In genomic region chr2:1162246-1162645, GRCh38 we compare ENCODE assay signal across 16 cellular contexts.
DNase-seq lines count a peak whose midpoint lies in the region; ATAC-seq and TF ChIP-seq lines count a peak whose summit lies in the region.
"Had no signal": no experiment of that assay in that cellular context is flagged by ENCODE, and none has a peak within 500 bp of the region (broad histone marks: within the 10 kb centered on the region; RNA-seq: fewer than 3 reads in every experiment).

No MANE protein-coding gene starts in this region.

- H3K36me3 ChIP-seq in heart right ventricle (no peaks in the 10 kb centered on the region), mesenchymal stem cell (ENCODE audit: control insufficient read depth in 1 of 2, insufficient read depth in 2 of 2, low read depth in 1 of 2, low read length in 2 of 2) (no peaks in the 10 kb centered on the region), upper lobe of left lung (no peaks in the 10 kb centered on the region)
- H3K36me3 ChIP-seq: neural progenitor cell had no signal

- intact Hi-C loops in heart right ventricle (cut with DNase I) = no loop called here
- intact Hi-C loops in Right ventricle myocardium superior (cut with DNase I) = no loop called here
- intact Hi-C loops in activated CD4-positive, alpha-beta memory T cell treated with anti-CD3 and anti-CD28 coated beads for 36 hours (cut with micrococcal nuclease) = no loop called here

- H3K27me3 ChIP-seq in heart right ventricle (no peaks in the 10 kb centered on the region), mesenchymal stem cell (ENCODE audit: control insufficient read depth in 1 of 2, insufficient read depth in 1 of 2, low read length in 2 of 2) (no peaks in the 10 kb centered on the region), upper lobe of left lung (no peaks in the 10 kb centered on the region)
- H3K27me3 ChIP-seq: neural progenitor cell had no signal

- no peak overlapping the region for H2AFZ ChIP-seq in mesenchymal stem cell (ENCODE audit: low read depth, low read length)
- H2AFZ ChIP-seq: neural progenitor cell had no signal

- peaks cover 0 to 5% (median 0%) of the 10 kb centered on the region in 9 donors for H3K4me1 ChIP-seq in heart right ventricle
- H3K4me1 ChIP-seq in mesenchymal stem cell (ENCODE audit: control insufficient read depth, insufficient read depth, low read depth, low read length) = peaks cover 4% of the 10 kb centered on the region
- peaks cover 0 to 6% (median 0%) of the 10 kb centered on the region in 4 donors for H3K4me1 ChIP-seq in upper lobe of left lung
- H3K4me1 ChIP-seq: neural progenitor cell had no signal

- peak overlapping the region; percentile 90 for H3K27ac Mint-ChIP-seq in activated CD4-positive, alpha-beta memory T cell treated with anti-CD3 and anti-CD28 coated beads for 36 hours

- H3K79me1 ChIP-seq in mesenchymal stem cell (replicated peaks; ENCODE audit: low read length, poor library complexity, severe bottlenecking) = no peaks in the 10 kb centered on the region

- H2AK5ac ChIP-seq in mesenchymal stem cell (ENCODE audit: low read length, severe bottlenecking) = no peak overlapping the region

- CTCF ChIA-PET in activated CD4-positive, alpha-beta memory T cell treated with anti-CD3 and anti-CD28 coated beads for 36 hours (lab: Charles Lee) = no interaction called here

- TF ChIP-seq POLR2A in upper lobe of left lung (IDR thresholded peaks at IDR 0.05) = no peak

- no peak overlapping the region for H4K91ac ChIP-seq in mesenchymal stem cell (ENCODE audit: low read length)

- H3K9me3 ChIP-seq in heart right ventricle (peaks cover 0 to 19% (median 0%) of the 10 kb centered on the region in 11 donors), mesenchymal stem cell (ENCODE audit: control insufficient read depth, low read length) (no peaks in the 10 kb centered on the region), upper lobe of left lung (peaks cover 0 to 7% (median 3%) of the 10 kb centered on the region in 4 donors)

- 86 to 90% methylated on average over 8 of the region's 8 CpGs for WGBS in heart right ventricle, 2 donors
- WGBS in mesenchymal stem cell = 88% methylated on average over 8 of the region's 8 CpGs
- 87 to 90% methylated on average over 8 of the region's 8 CpGs for WGBS in upper lobe of left lung, 2 donors

- ATAC-seq in heart right ventricle = no peak
- no peak for ATAC-seq in Right ventricle myocardium superior (ENCODE audit: poor library complexity)
- ATAC-seq in upper lobe of left lung (ENCODE audit: low FRiP score in 2 of 2) = no peak
- no peak for ATAC-seq in GM21576 (IDR thresholded peaks at IDR 0.05; ENCODE audit: unreplicated experiment)
- no peak for ATAC-seq in GM18511 (IDR thresholded peaks at IDR 0.05; ENCODE audit: unreplicated experiment)

- H2BK120ac ChIP-seq in mesenchymal stem cell (ENCODE audit: low read depth, low read length) = no peak overlapping the region

- peaks cover 12% of the 10 kb centered on the region for H3K36me3 Mint-ChIP-seq in activated CD4-positive, alpha-beta memory T cell treated with anti-CD3 and anti-CD28 coated beads for 36 hours
- H3K36me3 Mint-ChIP-seq: neural progenitor cell had no signal

- no peak overlapping the region for H3K4me3 Mint-ChIP-seq in activated CD4-positive, alpha-beta memory T cell treated with anti-CD3 and anti-CD28 coated beads for 36 hours
- H3K4me3 Mint-ChIP-seq: neural progenitor cell had no signal

- H3K23ac ChIP-seq in mesenchymal stem cell (ENCODE audit: low read length in 2 of 2) = no peak overlapping the region

- peak overlapping the region; percentile 12 to 84 (median 59) for H3K27ac ChIP-seq in heart right ventricle
- H3K27ac ChIP-seq in mesenchymal stem cell (ENCODE audit: low read length, poor library complexity, severe bottlenecking) = peak overlapping the region; percentile 54
- peak overlapping the region; percentile 61 to 76 (median 64) for H3K27ac ChIP-seq in upper lobe of left lung
- H3K27ac ChIP-seq: neural progenitor cell had no signal

- no peak overlapping the region for H3K4me2 ChIP-seq in mesenchymal stem cell (ENCODE audit: low read length, poor library complexity, severe bottlenecking)
- H3K4me2 ChIP-seq: neural progenitor cell had no signal

- H3K4me3 ChIP-seq in heart right ventricle (no peak overlapping the region), mesenchymal stem cell (ENCODE audit: insufficient read depth in 1 of 2, low read depth in 1 of 2, low read length in 2 of 2) (no peak overlapping the region), upper lobe of left lung (no peak overlapping the region)
- H3K4me3 ChIP-seq: lung, neural progenitor cell had no signal

- POLR2A ChIA-PET in activated CD4-positive, alpha-beta memory T cell treated with anti-CD3 and anti-CD28 coated beads for 36 hours (lab: Charles Lee) = no interaction called here

- H3K4ac ChIP-seq in mesenchymal stem cell (ENCODE audit: low read depth in 1 of 2, low read length in 2 of 2) = no peak overlapping the region

- no peak overlapping the region for H3K18ac ChIP-seq in mesenchymal stem cell (ENCODE audit: low read depth in 1 of 2, low read length in 2 of 2)

- H4K8ac ChIP-seq in mesenchymal stem cell (ENCODE audit: low read length) = no peak overlapping the region

- H2BK12ac ChIP-seq in mesenchymal stem cell (ENCODE audit: low read length in 2 of 2) = no peak overlapping the region

- H2BK5ac ChIP-seq in mesenchymal stem cell (ENCODE audit: low read depth, low read length, poor library complexity, severe bottlenecking) = no peak overlapping the region

- peaks cover 34% of the 10 kb centered on the region for H3K4me1 Mint-ChIP-seq in activated CD4-positive, alpha-beta memory T cell treated with anti-CD3 and anti-CD28 coated beads for 36 hours (ENCODE audit: low read depth)

- DNase-seq in heart right ventricle (no peak), Right ventricle myocardium superior (no peak), mesenchymal stem cell (no peak), upper lobe of left lung (no peak), nucleus accumbens (lab: John Stamatoyannopoulos, UW) (no peak)
- no peak for DNase-seq in activated CD4-positive, alpha-beta memory T cell treated with anti-CD3 and anti-CD28 coated beads for 36 hours
- DNase-seq: anterior cingulate cortex, DMS 273 treated with DMSO at 0.1 percent for 48 hours, NCI-H146, NCI-H446, retina, SHP77 had no signal

- peaks cover 25% of the 10 kb centered on the region for H3K9me3 Mint-ChIP-seq in activated CD4-positive, alpha-beta memory T cell treated with anti-CD3 and anti-CD28 coated beads for 36 hours

- TF ChIP-seq CTCF in heart right ventricle (IDR thresholded peaks at IDR 0.05) (no peak), upper lobe of left lung (IDR thresholded peaks at IDR 0.05) (no peak)

- H2BK15ac ChIP-seq in mesenchymal stem cell (ENCODE audit: low read depth, poor library complexity, severe bottlenecking) = no peak overlapping the region

- TF ChIP-seq EP300 in upper lobe of left lung (IDR thresholded peaks at IDR 0.05) = no peak

- H3K9ac ChIP-seq in mesenchymal stem cell (ENCODE audit: low read length) = no peak overlapping the region
- H3K9ac ChIP-seq: neural progenitor cell had no signal

- no peaks in the 10 kb centered on the region for H3K27me3 Mint-ChIP-seq in activated CD4-positive, alpha-beta memory T cell treated with anti-CD3 and anti-CD28 coated beads for 36 hours

- H3K14ac ChIP-seq in mesenchymal stem cell (ENCODE audit: low read length in 2 of 2) = no peak overlapping the region
